ENCODE assay signal across 1 cellular context in the genomic region with DNA sequence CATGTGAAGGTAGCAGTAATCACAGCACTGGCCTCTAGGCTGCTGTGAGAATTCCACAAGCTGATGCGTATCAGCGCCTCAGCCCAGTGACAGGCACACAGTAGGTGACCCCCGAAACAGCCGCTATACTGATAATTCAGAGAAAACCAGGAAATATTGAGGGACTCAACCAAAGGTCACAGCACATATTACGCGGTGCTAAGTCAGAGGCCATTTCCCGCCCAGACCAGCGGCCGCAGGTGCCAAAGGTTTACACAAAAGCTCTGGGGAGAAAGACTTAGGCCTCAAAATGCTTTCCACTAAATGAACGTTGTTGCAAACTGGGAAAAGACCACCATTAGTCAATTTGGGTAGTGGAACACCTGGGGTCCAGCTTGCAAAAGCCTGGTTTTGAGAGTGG.
A peak's percentile ranks its signal among the peaks of the same experiment; 100 is the strongest.
TF ChIP-seq lines count a peak whose summit lies in the region.

No MANE protein-coding gene starts in this region.

TF ChIP-seq in K562, 482 proteins besides CTCF, POLR2A, EP300 and RAD21:
- TF ChIP-seq CREB1 (IDR thresholded peaks at IDR 0.05) (0 out of 2 replicates have a peak, but pooled peaks have one; percentile 12), CREB1 (CRISPR knock-in tag; IDR thresholded peaks at IDR 0.05) (no peak), ZKSCAN1 (IDR thresholded peaks at IDR 0.05; ENCODE audit: low read depth, low read length) (peak; percentile 87), PCBP1 (IDR thresholded peaks at IDR 0.05; ENCODE audit: low read depth, low read length, poor library complexity, severe bottlenecking) (no peak), CBX3 (IDR thresholded peaks at IDR 0.05; ENCODE audit: borderline replicate concordance in 1 of 2, low read length in 2 of 2) (0 out of 3 replicates have a peak, but pooled peaks of 1 of the 2 experiments have one; percentile 14), RB1 (IDR thresholded peaks at IDR 0.05; ENCODE audit: low read depth) (0 out of 2 replicates have a peak, but pooled peaks have one; percentile 6)
- TF ChIP-seq, protein P1, sequence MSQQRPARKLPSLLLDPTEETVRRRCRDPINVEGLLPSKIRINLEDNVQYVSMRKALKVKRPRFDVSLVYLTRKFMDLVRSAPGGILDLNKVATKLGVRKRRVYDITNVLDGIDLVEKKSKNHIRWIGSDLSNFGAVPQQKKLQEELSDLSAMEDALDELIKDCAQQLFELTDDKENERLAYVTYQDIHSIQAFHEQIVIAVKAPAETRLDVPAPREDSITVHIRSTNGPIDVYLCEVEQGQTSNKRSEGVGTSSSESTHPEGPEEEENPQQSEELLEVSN (IDR thresholded peaks at IDR 0.05; ENCODE audit: borderline replicate concordance in 1 of 2, extremely low read depth in 1 of 2, insufficient read depth in 1 of 2, insufficient read length in 1 of 2, low read depth in 1 of 2, low read length in 1 of 2, poor library complexity in 1 of 2, severe bottlenecking in 1 of 2), result peak in 1 of 2 experiments; percentile 75
